15 cellular contexts compared by ENCODE assay signal in the genomic region with DNA sequence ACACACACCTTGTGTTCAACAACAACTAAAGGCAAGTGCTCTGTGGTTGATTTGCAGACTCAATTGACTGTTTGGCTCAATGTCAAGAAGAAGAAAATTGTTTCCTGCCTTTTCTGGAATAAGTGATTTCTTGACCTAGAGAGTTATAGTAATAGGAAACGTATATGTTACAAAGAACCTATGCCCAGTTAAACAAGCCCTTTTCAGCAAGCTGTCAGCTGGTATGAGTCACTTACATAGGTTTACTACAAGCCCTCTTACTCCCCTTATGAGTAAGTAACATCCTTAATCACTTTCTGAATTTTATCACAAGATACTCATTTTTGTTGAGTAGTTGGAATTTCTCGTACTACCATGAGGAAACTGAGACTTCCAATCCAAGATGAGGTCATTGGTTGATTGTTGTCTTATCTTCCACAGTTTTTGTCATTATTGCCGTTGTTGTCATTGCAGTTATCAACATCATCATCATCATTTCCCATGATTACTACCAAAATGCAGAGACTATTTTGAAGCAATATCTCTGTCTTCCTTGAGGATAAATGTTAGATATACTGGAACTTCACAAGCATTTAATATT.
DNase-seq lines count a peak whose midpoint lies in the region; ATAC-seq and TF ChIP-seq lines count a peak whose summit lies in the region.
"Had no signal": no experiment of that assay in that cellular context is flagged by ENCODE, and none has a peak within 500 bp of the region (broad histone marks: within the 10 kb centered on the region; RNA-seq: fewer than 3 reads in every experiment).

No MANE protein-coding gene starts in this region.

- H3K9me3 Mint-ChIP-seq in activated T-cell treated with anti-CD3 and anti-CD28 coated beads, Interleukin-2, amount 50 U/mL, for 4 hours = no peaks in the 10 kb centered on the region
- H3K9me3 Mint-ChIP-seq: activated B cell treated with CpG ODN at 0.5 μM for 24 hours; activated naive CD4-positive, alpha-beta T cell treated with anti-CD3 and anti-CD28 coated beads for 36 hours; endodermal cell; naive thymus-derived CD8-positive, alpha-beta T cell; stimulated activated naive B cell treated with anti-CD40 and anti-IgM and Interleukin-4, amounts not matched to agents 10 μg/mL and 1 μg/mL and 100 μg/mL, for 72 hours had no signal

- H3K23ac ChIP-seq in trophoblast cell (ENCODE audit: low read length) = no peak overlapping the region

- H3K9ac ChIP-seq in trophoblast cell (ENCODE audit: low read length) = no peak overlapping the region

- no peak overlapping the region for H2AK5ac ChIP-seq in trophoblast cell (ENCODE audit: low read length)

- H3K36me3 ChIP-seq in trophoblast cell (ENCODE audit: control insufficient read depth in 1 of 2, insufficient read depth in 2 of 2, low read length in 2 of 2) (no peaks in the 10 kb centered on the region), sigmoid colon (no peaks in the 10 kb centered on the region)
- H3K36me3 ChIP-seq: Peyer's patch had no signal

- H3K9me3 ChIP-seq in trophoblast cell (ENCODE audit: insufficient read depth, low read depth, low read length) (no peaks in the 10 kb centered on the region), sigmoid colon (no peaks in the 10 kb centered on the region)
- H3K9me3 ChIP-seq: Peyer's patch had no signal

- no peaks in the 10 kb centered on the region for H3K27me3 ChIP-seq in trophoblast cell (ENCODE audit: insufficient read depth, low read length)
- H3K27me3 ChIP-seq in sigmoid colon = no peaks in the 10 kb centered on the region
- H3K27me3 ChIP-seq: Peyer's patch had no signal

- H4K91ac ChIP-seq in trophoblast cell (ENCODE audit: low read depth, low read length) = no peak overlapping the region

- H2BK120ac ChIP-seq in trophoblast cell (ENCODE audit: insufficient read depth, low read length, poor library complexity) = no peak overlapping the region

- H3K4me1 Mint-ChIP-seq in activated T-cell treated with anti-CD3 and anti-CD28 coated beads, Interleukin-2, amount 50 U/mL, for 4 hours (ENCODE audit: low read depth) = no peaks in the 10 kb centered on the region
- H3K4me1 Mint-ChIP-seq: activated B cell treated with CpG ODN at 0.5 μM for 24 hours; naive thymus-derived CD8-positive, alpha-beta T cell; stimulated activated naive B cell treated with anti-CD40 and anti-IgM and Interleukin-4, amounts not matched to agents 10 μg/mL and 1 μg/mL and 100 μg/mL, for 72 hours had no signal

- H3K4me2 ChIP-seq in trophoblast cell (ENCODE audit: low read length) = no peak overlapping the region

- no peak overlapping the region for H3K4ac ChIP-seq in trophoblast cell (ENCODE audit: low read depth, low read length)

- H2AFZ ChIP-seq in trophoblast cell (ENCODE audit: insufficient read depth, low read length, poor library complexity) = no peak overlapping the region

- TF ChIP-seq EP300 in sigmoid colon (IDR thresholded peaks at IDR 0.05) = no peak

- H3K27ac ChIP-seq in trophoblast cell (ENCODE audit: low read depth, low read length) = no peak overlapping the region
- H3K27ac ChIP-seq in sigmoid colon = no peak overlapping the region
- H3K27ac ChIP-seq: Peyer's patch had no signal

- H3K79me2 ChIP-seq in trophoblast cell (ENCODE audit: control insufficient read depth, insufficient read depth, low read length, poor library complexity) = no peaks in the 10 kb centered on the region

- no peaks in the 10 kb centered on the region for H3K79me1 ChIP-seq in trophoblast cell (ENCODE audit: low read length)

- H3K4me3 Mint-ChIP-seq in activated T-cell treated with anti-CD3 and anti-CD28 coated beads, Interleukin-2, amount 50 U/mL, for 4 hours = no peak overlapping the region
- H3K4me3 Mint-ChIP-seq: activated B cell treated with CpG ODN at 0.5 μM for 24 hours; activated naive CD4-positive, alpha-beta T cell treated with anti-CD3 and anti-CD28 coated beads for 36 hours; endodermal cell; naive thymus-derived CD8-positive, alpha-beta T cell; stimulated activated naive B cell treated with anti-CD40 and anti-IgM and Interleukin-4, amounts not matched to agents 10 μg/mL and 1 μg/mL and 100 μg/mL, for 72 hours had no signal

- no peaks in the 10 kb centered on the region for H3K4me1 ChIP-seq in trophoblast cell (ENCODE audit: control insufficient read depth in 1 of 2, insufficient read depth in 2 of 2, low read length in 2 of 2)
- H3K4me1 ChIP-seq in sigmoid colon = peaks cover 0 to 7% (median 0%) of the 10 kb centered on the region in 4 donors

- H3K4me3 ChIP-seq in trophoblast cell (ENCODE audit: low read depth, low read length) (no peak overlapping the region), sigmoid colon (no peak overlapping the region)
- H3K4me3 ChIP-seq: Peyer's patch had no signal

- H3K18ac ChIP-seq in trophoblast cell (ENCODE audit: low read length) = no peak overlapping the region

- H3K27me3 Mint-ChIP-seq in activated T-cell treated with anti-CD3 and anti-CD28 coated beads, Interleukin-2, amount 50 U/mL, for 4 hours (ENCODE audit: low read depth) = peaks cover 3% of the 10 kb centered on the region

- no peak for TF ChIP-seq POLR2A in sigmoid colon (IDR thresholded peaks at IDR 0.05)

- intact Hi-C loops in sigmoid colon (cut with DNase I) = no loop called here

- no peaks in the 10 kb centered on the region for H3K36me3 Mint-ChIP-seq in activated T-cell treated with anti-CD3 and anti-CD28 coated beads, Interleukin-2, amount 50 U/mL, for 4 hours (ENCODE audit: insufficient read depth)
- H3K36me3 Mint-ChIP-seq: naive thymus-derived CD8-positive, alpha-beta T cell; stimulated activated naive B cell treated with anti-CD40 and anti-IgM and Interleukin-4, amounts not matched to agents 10 μg/mL and 1 μg/mL and 100 μg/mL, for 72 hours had no signal

- no peak for DNase-seq in activated T-cell treated with anti-CD3 and anti-CD28 coated beads, Interleukin-2, amount 50 U/mL, for 4 hours
- no peak for DNase-seq in activated T-cell treated with anti-CD3 and anti-CD28 coated beads, Interleukin-2, amount 50 U/mL, for 48 hours
- peak; percentile 33 to 93 for DNase-seq in trophoblast cell
- no peak for DNase-seq in sigmoid colon
- DNase-seq in activated CD4-positive, alpha-beta T cell treated with anti-CD3 and anti-CD28 coated beads for 4 hours = no peak
- no peak for DNase-seq in medulla oblongata (ENCODE audit: extremely low spot score)
- DNase-seq: activated B cell treated with CpG ODN at 0.5 μM for 24 hours; activated naive CD4-positive, alpha-beta T cell treated with anti-CD3 and anti-CD28 coated beads for 36 hours; endodermal cell; naive thymus-derived CD8-positive, alpha-beta T cell; NCI-H1694 treated with DMSO at 0.1 percent for 48 hours; Peyer's patch; stimulated activated naive B cell treated with anti-CD40 and anti-IgM and Interleukin-4, amounts not matched to agents 10 μg/mL and 1 μg/mL and 100 μg/mL, for 72 hours had no signal

- H4K8ac ChIP-seq in trophoblast cell (ENCODE audit: low read depth, low read length) = no peak overlapping the region

- no peak overlapping the region for H2BK5ac ChIP-seq in trophoblast cell (ENCODE audit: low read depth, low read length, poor library complexity)

- no peak for TF ChIP-seq CTCF in sigmoid colon (IDR thresholded peaks at IDR 0.05)

- WGBS in trophoblast cell (ENCODE audit: extremely low coverage, insufficient coverage, insufficient read length) = no CpG with 5 or more reads among the region's 3 CpGs
- WGBS in sigmoid colon, 2 donors = 48 to 54% methylated on average over 3 of the region's 3 CpGs

- H2BK12ac ChIP-seq in trophoblast cell (ENCODE audit: low read length) = no peak overlapping the region

- peak; percentile 71 to 83 for ATAC-seq in activated T-cell treated with anti-CD3 and anti-CD28 coated beads, Interleukin-2, amount 50 U/mL, for 4 hours
- peak; percentile 56 for ATAC-seq in HG02642 (IDR thresholded peaks at IDR 0.05; ENCODE audit: poor library complexity, unreplicated experiment)
- peak; percentile 55 for ATAC-seq in HG03575 (IDR thresholded peaks at IDR 0.05; ENCODE audit: extremely low read depth, insufficient number of reproducible peaks, low FRiP score, unreplicated experiment)
- ATAC-seq: naive thymus-derived CD8-positive, alpha-beta T cell had no signal

- H4K12ac ChIP-seq in trophoblast cell (ENCODE audit: low read depth, low read length) = no peak overlapping the region

- no peak overlapping the region for H3K14ac ChIP-seq in trophoblast cell (ENCODE audit: low read length)

Comparison
In these comparisons a context has a peak if more than half of its experiments do, and no peak if none do; other contexts are left out.
1. DNase-seq: peak in trophoblast cell (2 of 2); none in activated T-cell treated with anti-CD3 and anti-CD28 coated beads, Interleukin-2, amount 50 U/mL, for 4 hours (single experiment), activated T-cell treated with anti-CD3 and anti-CD28 coated beads, Interleukin-2, amount 50 U/mL, for 48 hours (0 of 2), sigmoid colon (single experiment), activated CD4-positive, alpha-beta T cell treated with anti-CD3 and anti-CD28 coated beads for 4 hours (0 of 2) and medulla oblongata (single experiment).
2. Peak in every context shown above with its lines, with median percentiles within 50 percentile points of each other: ATAC-seq.